Comparison of ENCODE assay signal across 30 cellular contexts in genomic region chr6:21270501-21271290, GRCh38.
DNase-seq lines count a peak whose midpoint lies in the region; ATAC-seq, FAIRE-seq and TF ChIP-seq lines count a peak whose summit lies in the region.
"Had no signal": no experiment of that assay in that cellular context is flagged by ENCODE, and none has a peak within 500 bp of the region (broad histone marks: within the 10 kb centered on the region; RNA-seq: fewer than 3 reads in every experiment).

No MANE protein-coding gene starts in this region.

- no TSS peak for BruUV-seq in HepG2 (replicated peaks; lab: Mats Ljungman, UMichigan)

- TF ChIP-seq POLR2A in HepG2 (IDR thresholded peaks at IDR 0.05; ENCODE audit: insufficient read depth in 1 of 2, low read depth in 2 of 2, low read length in 2 of 2): no peak
- TF ChIP-seq POLR2A in right lobe of liver (IDR thresholded peaks at IDR 0.05): no peak
- TF ChIP-seq POLR2A in gastroesophageal sphincter (IDR thresholded peaks at IDR 0.05): no peak

- peak overlapping the region; percentile 3; the same call in 1 of the 2 replicates for H3K9ac ChIP-seq in HepG2 (ENCODE audit: insufficient read depth, low read depth, low read length)
- H3K9ac ChIP-seq: KMS-11 had no signal

- TF ChIP-seq EP300 in HepG2 (IDR thresholded peaks at IDR 0.05; ENCODE audit: low read depth in 2 of 2, low read length in 2 of 2): no peak
- TF ChIP-seq EP300 in HepG2 (CRISPR knock-in tag; IDR thresholded peaks at IDR 0.05; ENCODE audit: borderline replicate concordance): no peak
- TF ChIP-seq EP300 in gastroesophageal sphincter (IDR thresholded peaks at IDR 0.05): no peak

- TF ChIP-seq CTCF in HepG2 (CRISPR knock-in tag; IDR thresholded peaks at IDR 0.05) (no peak), right lobe of liver (IDR thresholded peaks at IDR 0.05) (no peak), right atrium auricular region (IDR thresholded peaks at IDR 0.05) (no peak), gastroesophageal sphincter (IDR thresholded peaks at IDR 0.05) (no peak)

- no peak for DNase-seq in HepG2 (ENCODE audit: low spot score)
- DNase-seq in right lobe of liver: no peak
- no peak for DNase-seq in right atrium auricular region (ENCODE audit: low spot score)
- no peak for DNase-seq in mucosa of gallbladder (ENCODE audit: low spot score)
- no peak for DNase-seq in DMS53 (lab: John Stamatoyannopoulos, UW)
- DNase-seq: activated CD4-positive, alpha-beta T cell treated with anti-CD3 and anti-CD28 coated beads for 36 hours; activated naive CD4-positive, alpha-beta T cell treated with anti-CD3 and anti-CD28 coated beads for 36 hours; activated T-cell treated with anti-CD3 and anti-CD28 coated beads, Interleukin-2, amount 50 U/mL, for 24 hours; amniotic stem cell; CD8-positive, alpha-beta T cell; DMS 273 treated with DMSO at 0.1 percent for 48 hours; gastrocnemius medialis; islet precursor cell; lower lobe of right lung; MV-4-11; NCI-H146; NCI-H2171; NCI-H510A treated with DMSO at 0.1 percent for 48 hours; pancreas; Peyer's patch; stimulated activated CD8-positive, alpha-beta memory T cell treated with anti-CD3 and anti-CD28 coated beads, Interleukin-4, amount 100 ng/mL, for 48 hours; T-helper 17 cell; trophoblast cell had no signal

- H3K4me3 ChIP-seq in HepG2 (replicated peaks in 1 of 3; ENCODE audit: insufficient read depth in 1 of 3, low read depth in 2 of 3, low read length in 3 of 3) (peak overlapping the region; percentile 10 to 57 (median 43)), right lobe of liver (no peak overlapping the region), right atrium auricular region (no peak overlapping the region), neuron (ENCODE audit: low read length) (no peak overlapping the region), gastroesophageal sphincter (no peak overlapping the region)
- H3K4me3 ChIP-seq: breast epithelium, coronary artery, esophagus muscularis mucosa, gastrocnemius medialis, lower lobe of right lung, pancreas, Peyer's patch had no signal

- H3K27ac ChIP-seq in HepG2 (ENCODE audit: extremely low read length, insufficient read depth, low read length): no peak overlapping the region
- no peak overlapping the region for H3K27ac ChIP-seq in right lobe of liver
- peak overlapping the region; percentile 49 to 72 for H3K27ac ChIP-seq in right atrium auricular region
- H3K27ac ChIP-seq in gastroesophageal sphincter: no peak overlapping the region
- H3K27ac ChIP-seq: breast epithelium, coronary artery, esophagus muscularis mucosa, gastrocnemius medialis, KMS-11, lower lobe of right lung, pancreas, Peyer's patch had no signal

- H3K27me3 ChIP-seq in HepG2 (ENCODE audit: control insufficient read depth in 1 of 2, insufficient read depth in 2 of 2, low read length in 2 of 2) (no peaks in the 10 kb centered on the region; a peak in 1 of 5 replicates), right lobe of liver (no peaks in the 10 kb centered on the region), right atrium auricular region (no peaks in the 10 kb centered on the region), neuron (ENCODE audit: insufficient read depth, low read length) (no peaks in the 10 kb centered on the region), gastroesophageal sphincter (no peaks in the 10 kb centered on the region)
- H3K27me3 ChIP-seq: breast epithelium, esophagus muscularis mucosa, gastrocnemius medialis, pancreas, Peyer's patch had no signal

- H3K4me1 ChIP-seq in HepG2 (ENCODE audit: insufficient read depth, low read length) (peaks cover 18% of the 10 kb centered on the region), right lobe of liver (no peaks in the 10 kb centered on the region), right atrium auricular region (peaks cover 0 to 7% of the 10 kb centered on the region in 2 donors), neuron (ENCODE audit: insufficient read depth, low read length) (peaks cover 13% of the 10 kb centered on the region), gastroesophageal sphincter (no peaks in the 10 kb centered on the region)
- H3K4me1 ChIP-seq: breast epithelium, esophagus muscularis mucosa, lower lobe of right lung, pancreas, Peyer's patch had no signal

- CTCF ChIA-PET in HepG2 (lab: Yijun Ruan, JAX; ENCODE audit: low intra/inter-chr PET ratio, low total read pairs): interaction anchor here (1.5 kb wide), 1 partner anchor 319 kb away, joined by 3 read pairs; no protein-coding TSS in a partner anchor

- H4K20me1 ChIP-seq in HepG2 (ENCODE audit: insufficient read depth, low read length): no peaks in the 10 kb centered on the region

- in situ Hi-C loops in HepG2 (cut with HindIII; ENCODE audit: extremely low pct_ligation_motif_present, low pct_unique_long_range_greater_than_20kb): no loop called here

- ATAC-seq in HepG2 (peak; percentile 89), right lobe of liver (no peak), GM18519 (IDR thresholded peaks at IDR 0.05; ENCODE audit: low FRiP score, unreplicated experiment) (no peak), gastroesophageal sphincter (no peak)
- ATAC-seq: activated CD4-positive, alpha-beta T cell treated with anti-CD3 and anti-CD28 coated beads for 36 hours; CD8-positive, alpha-beta T cell; gastrocnemius medialis; lower lobe of right lung; pancreas; T-helper 17 cell had no signal

- POLR2A ChIA-PET in HepG2 (lab: Yijun Ruan, JAX): interaction anchor here (1.4 kb wide), 1 partner anchor 323 kb away, joined by 3 read pairs; the partner anchor contains the start of gene SOX4

- no peaks in the 10 kb centered on the region for H3K79me2 ChIP-seq in HepG2 (ENCODE audit: insufficient read depth, low read length)

- H2AFZ ChIP-seq in HepG2 (ENCODE audit: low read length) (peak overlapping the region; percentile 84), neuron (ENCODE audit: low read depth, low read length) (peak overlapping the region; percentile 77)

- peak overlapping the region; percentile 81 for H3K4me2 ChIP-seq in HepG2 (ENCODE audit: low read depth, low read length)
- H3K4me2 ChIP-seq: KMS-11 had no signal

- peak; percentile 36 for FAIRE-seq in HepG2 (lab: Jason Lieb, UNC)
- FAIRE-seq: pancreas had no signal

- H3K36me3 ChIP-seq in HepG2 (replicated peaks in 1 of 2; ENCODE audit: control insufficient read depth in 1 of 2, insufficient read depth in 2 of 2, low read length in 2 of 2) (no peaks in the 10 kb centered on the region), right lobe of liver (no peaks in the 10 kb centered on the region), right atrium auricular region (no peaks in the 10 kb centered on the region), neuron (ENCODE audit: insufficient read depth, low read length) (no peaks in the 10 kb centered on the region), gastroesophageal sphincter (no peaks in the 10 kb centered on the region)
- H3K36me3 ChIP-seq: breast epithelium, esophagus muscularis mucosa, gastrocnemius medialis, lower lobe of right lung, pancreas, Peyer's patch had no signal

- H3K9me3 ChIP-seq in HepG2 (ENCODE audit: low read length) (no peaks in the 10 kb centered on the region), right lobe of liver (no peaks in the 10 kb centered on the region), right atrium auricular region (no peaks in the 10 kb centered on the region), neuron (ENCODE audit: low read length) (peaks cover 3% of the 10 kb centered on the region), gastroesophageal sphincter (peaks cover 0 to 6% (median 0%) of the 10 kb centered on the region in 3 donors)
- H3K9me3 ChIP-seq: gastrocnemius medialis, lower lobe of right lung, pancreas, Peyer's patch had no signal

- no peak for TF ChIP-seq RAD21 in HepG2 (CRISPR knock-in tag; IDR thresholded peaks at IDR 0.05)

- intact Hi-C loops in HepG2 (cut with micrococcal nuclease; ENCODE audit: unreplicated experiment): loop anchor here (2.0 kb wide), 1 partner anchor 318 kb away; no protein-coding TSS in a partner anchor
- intact Hi-C loops in right lobe of liver (cut with DNase I): no loop called here

- whole genome bisulfite sequencing in HepG2 (ENCODE audit: low lambda C conversion rate): 40% methylated on average over 16 of the region's 16 CpGs
- WGBS in right lobe of liver (ENCODE audit: insufficient coverage, low coverage, low lambda C conversion rate, missing lambda C conversion rate): 79% methylated on average over 16 of the region's 16 CpGs
- 67 to 76% methylated on average over 9 to 14 of the region's 16 CpGs for WGBS in gastroesophageal sphincter (ENCODE audit: low coverage in 1 of 2), 2 donors

TF ChIP-seq in HepG2, 621 proteins besides CTCF, POLR2A, EP300 and RAD21 (continues in another document):
- 0 out of 2 replicates have a peak, but pooled peaks have one; percentile 34 for TF ChIP-seq ZNF512B (CRISPR knock-in tag; IDR thresholded peaks at IDR 0.05; ENCODE audit: borderline replicate concordance)

Comparison
In these comparisons a context has a peak if more than half of its experiments do, and no peak if none do; other contexts are left out.
1. H3K4me3 ChIP-seq: peak in HepG2 (3 of 3); none in right lobe of liver (0 of 3), right atrium auricular region (0 of 2), neuron (single experiment) and gastroesophageal sphincter (0 of 2).
2. H3K27ac ChIP-seq: peak in right atrium auricular region (2 of 2); none in HepG2 (single experiment), right lobe of liver (0 of 3) and gastroesophageal sphincter (0 of 4).